ENCODE assay signal across 1 cellular context in genomic region chr11:126561327-126561893, GRCh38.
A peak's percentile ranks its signal among the peaks of the same experiment; 100 is the strongest.
TF ChIP-seq lines count a peak whose summit lies in the region.

No MANE protein-coding gene starts in this region.

TF ChIP-seq in HepG2, 621 proteins besides CTCF, POLR2A, EP300 and RAD21 (continued from another document and continues in another):
- no peak for TF ChIP-seq KIAA2018 (CRISPR knock-in tag; IDR thresholded peaks at IDR 0.05; ENCODE audit: borderline replicate concordance)
- TF ChIP-seq KLF6 (CRISPR knock-in tag; IDR thresholded peaks at IDR 0.05) = peak; percentile 66; the same call in 1 of the 2 replicates
- TF ChIP-seq SMARCE1 (IDR thresholded peaks at IDR 0.05; ENCODE audit: borderline replicate concordance) = no peak
- TF ChIP-seq NRL (CRISPR knock-in tag; IDR thresholded peaks at IDR 0.05; ENCODE audit: borderline replicate concordance) = no peak
- TF ChIP-seq MXD3 (CRISPR knock-in tag; IDR thresholded peaks at IDR 0.05) = no peak
- no peak for TF ChIP-seq FOXJ3 (CRISPR knock-in tag; IDR thresholded peaks at IDR 0.05; ENCODE audit: borderline replicate concordance)
- no peak for TF ChIP-seq ZSCAN29 (CRISPR knock-in tag; conservative IDR thresholded peaks at IDR 0.05)
- TF ChIP-seq RORA (CRISPR knock-in tag; IDR thresholded peaks at IDR 0.05) = no peak
- no peak for TF ChIP-seq PCBP1 (IDR thresholded peaks at IDR 0.05; ENCODE audit: borderline replicate concordance, low read depth, low read length)
- no peak for TF ChIP-seq ZNF292 (CRISPR knock-in tag; IDR thresholded peaks at IDR 0.05; ENCODE audit: borderline replicate concordance, low read depth)
- no peak for TF ChIP-seq LBX2 (CRISPR knock-in tag; IDR thresholded peaks at IDR 0.05; ENCODE audit: borderline replicate concordance)
- TF ChIP-seq ZNF205 (CRISPR knock-in tag; IDR thresholded peaks at IDR 0.05) = no peak
- TF ChIP-seq ZSCAN22 (CRISPR knock-in tag; IDR thresholded peaks at IDR 0.05) = no peak
- no peak for TF ChIP-seq NCOR1 (IDR thresholded peaks at IDR 0.05; ENCODE audit: borderline replicate concordance, low read length)
- no peak for TF ChIP-seq DNMT3B (CRISPR knock-in tag; conservative IDR thresholded peaks at IDR 0.05)
- TF ChIP-seq ZSCAN30 (CRISPR knock-in tag; IDR thresholded peaks at IDR 0.05) = no peak
- TF ChIP-seq SRY (CRISPR knock-in tag; IDR thresholded peaks at IDR 0.05) = peak; percentile 46; the same call in 1 of the 2 replicates
- no peak for TF ChIP-seq ZNF619 (CRISPR knock-in tag; IDR thresholded peaks at IDR 0.05)
- TF ChIP-seq SNAPC5 (CRISPR knock-in tag; IDR thresholded peaks at IDR 0.05; ENCODE audit: borderline replicate concordance) = no peak
- peak; percentile 54; the same call in 1 of the 2 replicates for TF ChIP-seq ZSCAN21 (CRISPR knock-in tag; IDR thresholded peaks at IDR 0.05; ENCODE audit: borderline replicate concordance)
- TF ChIP-seq TBL1XR1 (IDR thresholded peaks at IDR 0.05; ENCODE audit: borderline replicate concordance, low read length, partially characterized antibody) = no peak
- no peak for TF ChIP-seq TRIM24 (CRISPR knock-in tag; IDR thresholded peaks at IDR 0.05)
- no peak for TF ChIP-seq TARDBP (CRISPR knock-in tag; IDR thresholded peaks at IDR 0.05)
- TF ChIP-seq MEIS2 (CRISPR knock-in tag; IDR thresholded peaks at IDR 0.05) = peak; percentile 22; the same call in 1 of the 2 replicates
- no peak for TF ChIP-seq ZNF549 (CRISPR knock-in tag; IDR thresholded peaks at IDR 0.05)
- no peak for TF ChIP-seq NFE2L1 (CRISPR knock-in tag; IDR thresholded peaks at IDR 0.05; ENCODE audit: borderline replicate concordance)
- TF ChIP-seq ZBTB44 (CRISPR knock-in tag; IDR thresholded peaks at IDR 0.05) = peak; percentile 72
- no peak for TF ChIP-seq PCBP2 (optimal IDR thresholded peaks at IDR 0.05; ENCODE audit: low read depth, low read length, poor library complexity, severe bottlenecking)
- no peak for TF ChIP-seq ZNF484 (CRISPR knock-in tag; IDR thresholded peaks at IDR 0.05; ENCODE audit: borderline replicate concordance, low read depth)
- TF ChIP-seq DRAP1 (CRISPR knock-in tag; IDR thresholded peaks at IDR 0.05) = peak; percentile 20; the same call in 1 of the 2 replicates
- TF ChIP-seq HNRNPLL (IDR thresholded peaks at IDR 0.05; ENCODE audit: low read depth, low read length, poor library complexity, severe bottlenecking) = no peak
- no peak for TF ChIP-seq ZNF576 (CRISPR knock-in tag; IDR thresholded peaks at IDR 0.05)
- no peak for TF ChIP-seq KLF11 (CRISPR knock-in tag; IDR thresholded peaks at IDR 0.05)
- TF ChIP-seq ZNF282 (IDR thresholded peaks at IDR 0.05; ENCODE audit: partially characterized antibody) = no peak
- peak; percentile 56; the same call in 1 of the 2 replicates for TF ChIP-seq ZNF724P (CRISPR knock-in tag; IDR thresholded peaks at IDR 0.05; ENCODE audit: borderline replicate concordance)
- TF ChIP-seq ZBTB3 (CRISPR knock-in tag; IDR thresholded peaks at IDR 0.05; ENCODE audit: borderline replicate concordance, low read depth) = no peak
- TF ChIP-seq GATAD2A (CRISPR knock-in tag; IDR thresholded peaks at IDR 0.05) = no peak
- TF ChIP-seq ZNF44 (CRISPR knock-in tag; IDR thresholded peaks at IDR 0.05) = no peak
- no peak for TF ChIP-seq ZNF142 (CRISPR knock-in tag; IDR thresholded peaks at IDR 0.05)
- TF ChIP-seq THRA (CRISPR knock-in tag; IDR thresholded peaks at IDR 0.05; ENCODE audit: borderline replicate concordance) = no peak
- no peak for TF ChIP-seq HOXA7 (CRISPR knock-in tag; IDR thresholded peaks at IDR 0.05)
